Comparison of ENCODE assay signal across 21 cellular contexts in genomic region chr15:84855032-84855645, GRCh38. TPM values are rescaled to one million over a fixed set of nuclear protein-coding genes. Genes with fewer than 3 reads are reported as not detected.
A peak's percentile ranks its signal among the peaks of the same experiment; 100 is the strongest.
DNase-seq lines count a peak whose midpoint lies in the region; TF ChIP-seq lines count a peak whose summit lies in the region.
"Had no signal": no experiment of that assay in that cellular context is flagged by ENCODE, and none has a peak within 500 bp of the region (broad histone marks: within the 10 kb centered on the region; RNA-seq: fewer than 3 reads in every experiment).

No MANE protein-coding gene starts in this region.

- H3K79me2 ChIP-seq in parathyroid adenoma, result no peaks in the 10 kb centered on the region

- peaks cover 20% of the 10 kb centered on the region for H3K4me1 Mint-ChIP-seq in endothelial cell (ENCODE audit: unreplicated experiment)
- H3K4me1 Mint-ChIP-seq: activated CD4-positive, alpha-beta T cell treated with anti-CD3 and anti-CD28 coated beads, Interleukin-2, amount 10 ng/mL, durations not matched to agents 24 days and 14 days had no signal

- H3K4me3 Mint-ChIP-seq in endothelial cell (ENCODE audit: unreplicated experiment), result peak overlapping the region; percentile 56
- H3K4me3 Mint-ChIP-seq: activated CD4-positive, alpha-beta T cell treated with anti-CD3 and anti-CD28 coated beads, Interleukin-2, amount 10 ng/mL, durations not matched to agents 24 days and 14 days had no signal

- H3K9me3 Mint-ChIP-seq in endothelial cell (ENCODE audit: unreplicated experiment), result no peaks in the 10 kb centered on the region
- H3K9me3 Mint-ChIP-seq: activated CD4-positive, alpha-beta T cell treated with anti-CD3 and anti-CD28 coated beads, Interleukin-2, amount 10 ng/mL, durations not matched to agents 24 days and 14 days had no signal

- peaks cover 3% of the 10 kb centered on the region for H3K4me1 ChIP-seq in parathyroid adenoma
- H3K4me1 ChIP-seq: thyroid gland had no signal

- H3K4me3 ChIP-seq in LNCaP clone FGC (ENCODE audit: low read depth, low read length) (peak overlapping the region; percentile 1; the same call in 1 of the 2 replicates), parathyroid adenoma (ENCODE audit: low read depth, low read length) (no peak overlapping the region)
- H3K4me3 ChIP-seq: dorsolateral prefrontal cortex, right lobe of liver, thyroid gland had no signal

- H3K9ac ChIP-seq in parathyroid adenoma, result no peak overlapping the region

- H3K27ac ChIP-seq in parathyroid adenoma, result peak overlapping the region; percentile 30
- H3K27ac ChIP-seq: dorsolateral prefrontal cortex, foreskin keratinocyte, right lobe of liver, thyroid gland had no signal

- H3K36me3 ChIP-seq in parathyroid adenoma (ENCODE audit: control insufficient read depth, insufficient read depth, low read length), result no peaks in the 10 kb centered on the region
- H3K36me3 ChIP-seq: right lobe of liver had no signal

- H3K27me3 ChIP-seq in parathyroid adenoma (ENCODE audit: control insufficient read depth, insufficient read depth, low read length), result no peaks in the 10 kb centered on the region
- H3K27me3 ChIP-seq: dorsolateral prefrontal cortex, foreskin keratinocyte, right lobe of liver, thyroid gland had no signal

- TF ChIP-seq CTCF in LNCaP clone FGC (IDR thresholded peaks at IDR 0.05; ENCODE audit: control insufficient read depth, extremely low read depth, insufficient read depth), result no peak
- TF ChIP-seq CTCF in endothelial cell (IDR thresholded peaks at IDR 0.05; ENCODE audit: unreplicated experiment), result no peak
- TF ChIP-seq CTCF in parathyroid adenoma (IDR thresholded peaks at IDR 0.05), result no peak

- no peak overlapping the region for H3K4me2 ChIP-seq in parathyroid adenoma (ENCODE audit: low read length)

- peaks cover 26% of the 10 kb centered on the region for H3K36me3 Mint-ChIP-seq in endothelial cell (ENCODE audit: low read depth, unreplicated experiment)

- H3K27me3 Mint-ChIP-seq in endothelial cell (ENCODE audit: unreplicated experiment), result peaks cover 4% of the 10 kb centered on the region
- H3K27me3 Mint-ChIP-seq: activated CD4-positive, alpha-beta T cell treated with anti-CD3 and anti-CD28 coated beads, Interleukin-2, amount 10 ng/mL, durations not matched to agents 24 days and 14 days had no signal

- no peaks in the 10 kb centered on the region for H3K9me3 ChIP-seq in parathyroid adenoma (ENCODE audit: control insufficient read depth, low read length)
- H3K9me3 ChIP-seq: right lobe of liver, thyroid gland had no signal

- DNase-seq in COR-L47 (lab: John Stamatoyannopoulos, UW), result peak; percentile 49
- peak; percentile 97 for DNase-seq in LNCaP clone FGC (ENCODE audit: low read depth)
- DNase-seq in endothelial cell (ENCODE audit: low spot score), result no peak
- DNase-seq in activated CD8-positive, alpha-beta memory T cell treated with anti-CD3 and anti-CD28 coated beads, Interleukin-2, amount 50 U/mL, for 4 hours, result no peak
- DNase-seq in medulla oblongata (ENCODE audit: extremely low spot score), result no peak
- no peak for DNase-seq in activated naive CD4-positive, alpha-beta T cell (lab: John Stamatoyannopoulos, UW)
- DNase-seq: activated CD4-positive, alpha-beta T cell treated with anti-CD3 and anti-CD28 coated beads, Interleukin-2, amount 10 ng/mL, durations not matched to agents 24 days and 14 days; activated effector memory CD4-positive, alpha-beta T cell treated with Interleukin-2 at 50 U/mL for 16 hours; AML-193; dorsolateral prefrontal cortex; foreskin keratinocyte; kidney glomerular epithelial cell; midbrain; NCI-H1417 treated with DMSO at 0.1 percent for 48 hours; right lobe of liver; stimulated activated naive CD4-positive, alpha-beta T cell; thyroid gland had no signal

- peak overlapping the region; percentile 58 for H2AFZ ChIP-seq in parathyroid adenoma

- H3K27ac Mint-ChIP-seq in endothelial cell (ENCODE audit: unreplicated experiment), result peak overlapping the region; percentile 72
- H3K27ac Mint-ChIP-seq: activated CD4-positive, alpha-beta T cell treated with anti-CD3 and anti-CD28 coated beads, Interleukin-2, amount 10 ng/mL, durations not matched to agents 24 days and 14 days had no signal

RNA-seq across cellular contexts. Expression of gene SLC28A1, which starts 29.3 kb away (rescaled TPM):
- total RNA-seq in endothelial cell (ENCODE audit: unreplicated experiment), result not detected
- total RNA-seq: activated CD4-positive, alpha-beta T cell treated with anti-CD3 and anti-CD28 coated beads, Interleukin-2, amount 10 ng/mL, durations not matched to agents 24 days and 14 days; epithelial cell of proximal tubule; foreskin keratinocyte; H1; NCI-H460; thyroid gland had no signal

RNA-seq across cellular contexts. Expression of gene ALPK3, which starts 38.0 kb away (rescaled TPM):
- 94.2 TPM for total RNA-seq in endothelial cell (ENCODE audit: unreplicated experiment)

Comparison
In these comparisons a context has a peak if more than half of its experiments do, and no peak if none do; other contexts are left out.
1. DNase-seq: peak in COR-L47 (single experiment) and LNCaP clone FGC (single experiment); none in endothelial cell (single experiment), activated CD8-positive, alpha-beta memory T cell treated with anti-CD3 and anti-CD28 coated beads, Interleukin-2, amount 50 U/mL, for 4 hours (single experiment), medulla oblongata (single experiment) and activated naive CD4-positive, alpha-beta T cell (0 of 4).